8 cellular contexts compared by ENCODE assay signal in the genomic region with DNA sequence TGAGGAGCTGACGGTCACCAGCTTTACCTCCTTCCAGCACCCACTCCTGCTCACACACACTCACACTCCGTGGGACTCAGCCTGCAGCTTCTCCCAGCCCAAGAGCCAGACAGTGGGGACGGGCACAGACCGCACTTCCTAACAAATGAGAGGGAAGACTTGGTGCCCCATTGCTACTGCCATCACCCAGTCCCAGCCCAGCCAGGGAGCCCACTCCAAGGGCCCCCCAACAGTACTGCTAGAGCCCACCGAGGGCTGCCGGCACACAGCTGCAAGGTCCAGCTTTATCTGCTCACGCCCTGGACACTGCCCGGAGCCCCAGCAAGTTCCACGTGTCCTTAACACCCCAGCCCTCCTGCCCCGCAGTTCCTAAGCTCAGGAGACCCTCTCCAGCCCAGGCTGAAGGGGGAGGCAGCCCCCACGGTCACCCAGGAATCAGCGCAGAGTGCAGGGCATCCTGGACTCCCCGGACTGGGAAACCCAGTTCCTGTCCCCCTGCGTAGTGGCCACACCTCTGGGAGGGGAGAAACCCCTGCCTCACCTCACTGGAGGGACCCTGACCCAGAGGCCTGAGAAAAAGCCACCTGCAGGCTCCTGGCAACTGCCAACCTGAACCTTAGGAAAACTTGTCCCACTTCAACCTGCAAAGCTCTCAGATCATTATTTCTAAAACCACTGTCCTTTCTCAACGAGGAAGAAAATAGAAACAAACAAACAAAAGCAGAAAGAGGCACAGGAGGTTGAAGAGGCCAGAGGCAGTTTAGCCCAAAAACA. TPM values are rescaled to one million over a fixed set of nuclear protein-coding genes. Genes with fewer than 3 reads are reported as not detected.
DNase-seq lines count a peak whose midpoint lies in the region; ATAC-seq and TF ChIP-seq lines count a peak whose summit lies in the region.
"Not testable (repeated sequence)": the region's sequence is repeated elsewhere in the genome, so short reads cannot be mapped to it uniquely, and the experiment has no call there.

No MANE protein-coding gene starts in this region.

- not testable (repeated sequence) for H3K27me3 Mint-ChIP-seq in T-helper 2 cell treated with Interferon-gamma antibody and Interleukin-4, amounts not matched to agents 5 μg/mL and 100 μg/mL, for 36 hours (ENCODE audit: low read depth); osteocyte (ENCODE audit: unreplicated experiment)

- not testable (repeated sequence) for TF ChIP-seq POLR2A in IMR-90 (IDR thresholded peaks at IDR 0.05; ENCODE audit: low read depth, low read length)

- H3K18ac ChIP-seq in IMR-90 (ENCODE audit: low read depth, low read length) = not testable (repeated sequence)

- peaks cover 11 to 56% of the 10 kb centered on the region in 2 experiments for H3K79me1 ChIP-seq in IMR-90 (ENCODE audit: low read depth in 1 of 2, low read length in 2 of 2)

- H2AK5ac ChIP-seq in IMR-90 (ENCODE audit: low read depth, low read length) = not testable (repeated sequence)

- H2BK15ac ChIP-seq in IMR-90 (ENCODE audit: low read depth, low read length) = not testable (repeated sequence)

- in situ Hi-C loops in IMR-90 (cut with MboI; ENCODE audit: low sequenced_read_pairs) = loop anchor here (5.0 to 25.0 kb wide), 3 partner anchors 235 to 470 kb away; a partner anchor contains a TSS

- TF ChIP-seq CTCF in C4-2B (conservative IDR thresholded peaks at IDR 0.05); IMR-90 (conservative IDR thresholded peaks at IDR 0.05; ENCODE audit: low read depth, low read length); ascending aorta (IDR thresholded peaks at IDR 0.05); epithelial cell of esophagus (IDR thresholded peaks at IDR 0.05; ENCODE audit: insufficient read depth, low read depth, low read length, missing control alignments); kidney epithelial cell (IDR thresholded peaks at IDR 0.05; ENCODE audit: insufficient read depth, low read length, poor library complexity, severe bottlenecking); osteocyte (IDR thresholded peaks at IDR 0.05); thoracic aorta (IDR thresholded peaks at IDR 0.05): not testable (repeated sequence)

- not testable (repeated sequence) for H2BK20ac ChIP-seq in IMR-90 (ENCODE audit: low read depth, low read length)

- not testable (repeated sequence) for ATAC-seq in IMR-90 (ENCODE audit: low read depth); thoracic aorta (ENCODE audit: insufficient number of reproducible peaks, low FRiP score, low read depth)

- not testable (repeated sequence) for H2BK120ac ChIP-seq in IMR-90 (ENCODE audit: low read depth, low read length)

- H3K56ac ChIP-seq in IMR-90 (ENCODE audit: extremely low read depth, insufficient read depth, low read length) = peak overlapping the region; percentile 25; the same call in 1 of the 2 replicates

- POLR2A ChIA-PET in IMR-90 (lab: Charles Lee; ENCODE audit: unreplicated experiment) = not testable (repeated sequence)

- H4K5ac ChIP-seq in IMR-90 (ENCODE audit: low read depth, low read length) = not testable (repeated sequence)

- H3K27ac ChIP-seq in C4-2B = peak overlapping the region; percentile 52
- not testable (repeated sequence) for H3K27ac ChIP-seq in IMR-90 (ENCODE audit: insufficient read depth, low read length); ascending aorta; thoracic aorta

- peaks cover 20% of the 10 kb centered on the region for H3K36me3 Mint-ChIP-seq in T-helper 2 cell treated with Interferon-gamma antibody and Interleukin-4, amounts not matched to agents 5 μg/mL and 100 μg/mL, for 36 hours (ENCODE audit: low read depth)
- not testable (repeated sequence) for H3K36me3 Mint-ChIP-seq in osteocyte (ENCODE audit: unreplicated experiment)

- not testable (repeated sequence) for H3K27me3 ChIP-seq in IMR-90 (ENCODE audit: control insufficient read depth, insufficient read depth, low read length); ascending aorta; kidney epithelial cell (ENCODE audit: control insufficient read depth, insufficient read depth, low read length); thoracic aorta (replicated peaks; ENCODE audit: insufficient read depth)

- not testable (repeated sequence) for TF ChIP-seq RAD21 in IMR-90 (IDR thresholded peaks at IDR 0.05; ENCODE audit: low read length)

- H3K4me3 ChIP-seq in IMR-90 (ENCODE audit: insufficient read depth, low read depth, low read length) (peak overlapping the region; percentile 93), ascending aorta (peak overlapping the region; percentile 92 to 93), epithelial cell of esophagus (ENCODE audit: low read length) (peak overlapping the region; percentile 68), kidney epithelial cell (ENCODE audit: low read depth, low read length) (peak overlapping the region; percentile 87), thoracic aorta (peak overlapping the region; percentile 97)

- H3K23ac ChIP-seq in IMR-90 (ENCODE audit: low read depth, low read length) = peak overlapping the region; percentile 83

- not testable (repeated sequence) for H2BK5ac ChIP-seq in IMR-90 (ENCODE audit: low read depth, low read length, poor library complexity, severe bottlenecking)

- not testable (repeated sequence) for H4K91ac ChIP-seq in IMR-90 (ENCODE audit: insufficient read depth, low read depth, low read length)

- H3K4me1 ChIP-seq in IMR-90 (ENCODE audit: control insufficient read depth, insufficient read depth, low read length) (peaks cover 16% of the 10 kb centered on the region), ascending aorta (peaks cover 7 to 19% of the 10 kb centered on the region in 2 donors), thoracic aorta (ENCODE audit: control insufficient read depth in 1 of 2, low read depth in 2 of 2) (peaks cover 14 to 34% of the 10 kb centered on the region in 2 donors)

- H3K27ac Mint-ChIP-seq in T-helper 2 cell treated with Interferon-gamma antibody and Interleukin-4, amounts not matched to agents 5 μg/mL and 100 μg/mL, for 36 hours = peak overlapping the region; percentile 89
- not testable (repeated sequence) for H3K27ac Mint-ChIP-seq in osteocyte (ENCODE audit: unreplicated experiment)

- WGBS in IMR-90 (ENCODE audit: extremely low coverage in 2 of 2, insufficient read length in 1 of 2), 2 experiments = 40% methylated on average over 1 of the region's 15 CpGs; no CpG with 5 or more reads in 1 of the 2 experiments

- BruUV-seq in IMR-90 (replicated peaks; lab: Mats Ljungman, UMichigan) = not testable (repeated sequence)

- peak overlapping the region; percentile 95 for H3K4me2 ChIP-seq in IMR-90 (ENCODE audit: low read depth, low read length)

- H3K9me3 Mint-ChIP-seq in T-helper 2 cell treated with Interferon-gamma antibody and Interleukin-4, amounts not matched to agents 5 μg/mL and 100 μg/mL, for 36 hours; osteocyte (ENCODE audit: unreplicated experiment): not testable (repeated sequence)

- intact Hi-C loops in IMR-90 (cut with micrococcal nuclease) = loop anchor here (5.0 kb wide), 1 partner anchor 225 kb away; no protein-coding TSS in a partner anchor
- intact Hi-C loops in ascending aorta (cut with DNase I) = loop anchor here (5.0 kb wide), 1 partner anchor 355 kb away; a partner anchor contains a TSS

- peak overlapping the region; percentile 89 for H3K4me3 Mint-ChIP-seq in T-helper 2 cell treated with Interferon-gamma antibody and Interleukin-4, amounts not matched to agents 5 μg/mL and 100 μg/mL, for 36 hours
- H3K4me3 Mint-ChIP-seq in osteocyte (ENCODE audit: unreplicated experiment) = peak overlapping the region; percentile 84

- peak overlapping the region; percentile 53; the same call in 1 of the 2 replicates for H3K4ac ChIP-seq in IMR-90 (ENCODE audit: low read depth, low read length)

- peaks cover 57% of the 10 kb centered on the region for H3K4me1 Mint-ChIP-seq in T-helper 2 cell treated with Interferon-gamma antibody and Interleukin-4, amounts not matched to agents 5 μg/mL and 100 μg/mL, for 36 hours (ENCODE audit: low read depth)
- peaks cover 18% of the 10 kb centered on the region for H3K4me1 Mint-ChIP-seq in osteocyte (ENCODE audit: unreplicated experiment)

- H4K8ac ChIP-seq in IMR-90 (ENCODE audit: low read depth in 2 of 2, low read length in 2 of 2) = peak overlapping the region in 1 of 2 experiments; percentile 66; a peak in 3 of 4 replicates

- H3K9ac ChIP-seq in IMR-90 (ENCODE audit: low read depth, low read length) = peak overlapping the region; percentile 88

- H3K14ac ChIP-seq in IMR-90 (replicated peaks; ENCODE audit: low read depth, low read length) = peak overlapping the region; percentile 62; the same call in 1 of the 2 replicates

- dilution Hi-C loops in IMR-90 (cut with HindIII; ENCODE audit: low sequenced_read_pairs, unreplicated experiment) = not testable (repeated sequence)

- peak overlapping the region; percentile 91 for H2AFZ ChIP-seq in IMR-90 (replicated peaks; ENCODE audit: low read length, poor library complexity)

- peak overlapping the region; percentile 23 for H2AK9ac ChIP-seq in IMR-90 (replicated peaks; ENCODE audit: low read depth, low read length, poor library complexity)

- H3K9me1 ChIP-seq in IMR-90 (ENCODE audit: insufficient read depth, low read length) = not testable (repeated sequence)

- H3K9me3 ChIP-seq in IMR-90 (ENCODE audit: control insufficient read depth, insufficient read depth, low read length); ascending aorta; thoracic aorta: not testable (repeated sequence)

- H4K20me1 ChIP-seq in IMR-90 (ENCODE audit: insufficient read depth, low read length) = peaks cover 18% of the 10 kb centered on the region

- not testable (repeated sequence) for DNase-seq in IMR-90; T-helper 2 cell treated with Interferon-gamma antibody and Interleukin-4, amounts not matched to agents 5 μg/mL and 100 μg/mL, for 36 hours (ENCODE audit: low spot score); ascending aorta (ENCODE audit: low spot score in 2 of 2); epithelial cell of esophagus (ENCODE audit: low read depth); kidney epithelial cell (ENCODE audit: low read depth); osteocyte (ENCODE audit: extremely low spot score, unreplicated experiment); thoracic aorta (ENCODE audit: low spot score)

- not testable (repeated sequence) for H3K36me3 ChIP-seq in IMR-90 (ENCODE audit: control insufficient read depth, insufficient read depth, low read length); ascending aorta; kidney epithelial cell (ENCODE audit: control insufficient read depth, insufficient read depth, low read length); thoracic aorta

- CTCF ChIA-PET in IMR-90 (lab: Yijun Ruan, JAX) = not testable (repeated sequence)

RNA-seq across cellular contexts. Expression of a gene that starts 1.6 kb away (rescaled TPM):
- 6.4 and 7.7 TPM in 2 replicates for total RNA-seq in IMR-90 (2012; rRNA removed)
- 27.1 and 31.6 TPM in 2 replicates for polyA plus RNA-seq in IMR-90 (2012; rRNA removed)
- polyA plus RNA-seq in IMR-90 (2012; cell fraction: cytosol; rRNA removed) = 2.9 and 3.4 TPM in 2 replicates
- polyA plus RNA-seq in IMR-90 (2012; cell fraction: nucleus; rRNA removed; ENCODE audit: low replicate concordance) = 293 and 552 TPM in 2 replicates
- total RNA-seq in ascending aorta = 31.3 TPM
- 45.2 and 59.3 TPM in 2 replicates for total RNA-seq in kidney epithelial cell
- total RNA-seq in osteocyte = 59.7 and 69.6 TPM in 2 replicates
- total RNA-seq in thoracic aorta = 100 to 1,000 TPM; 146 to 184 TPM
